In genomic region chr1:66824771-66825170, GRCh38 we compare ENCODE assay signal across 7 cellular contexts. TPM values are rescaled to one million over a fixed set of nuclear protein-coding genes. Genes with fewer than 3 reads are reported as not detected.
"Had no signal": no experiment of that assay in that cellular context is flagged by ENCODE, and none has a peak within 500 bp of the region (broad histone marks: within the 10 kb centered on the region; RNA-seq: fewer than 3 reads in every experiment).

No MANE protein-coding gene starts in this region.

- DNase-seq: IMR-90, KBM-7, KG1 had no signal

- H3K27ac ChIP-seq: HL-60 had no signal

- H3K4me3 ChIP-seq: K562 had no signal

RNA-seq across cellular contexts. Expression of gene INSL5, which starts 23.7 kb away (rescaled TPM):
- polyA plus RNA-seq: HepG2, IgD-negative memory B cell, IMR-90, K562 had no signal
